ENCODE assay signal across 8 cellular contexts in genomic region chr12:47773858-47774580, GRCh38. TPM values are rescaled to one million over a fixed set of nuclear protein-coding genes. Genes with fewer than 3 reads are reported as not detected.
DNase-seq lines count a peak whose midpoint lies in the region; ATAC-seq and TF ChIP-seq lines count a peak whose summit lies in the region.

No MANE protein-coding gene starts in this region.

- TF ChIP-seq CTCF in GM10266 (IDR thresholded peaks at IDR 0.05; ENCODE audit: control insufficient read depth, insufficient read depth, low read depth, missing control alignments) = no peak
- TF ChIP-seq CTCF in fibroblast of pulmonary artery (IDR thresholded peaks at IDR 0.05; ENCODE audit: low read length, missing control alignments) = no peak
- TF ChIP-seq CTCF in prostate gland (IDR thresholded peaks at IDR 0.05) = no peak

- WGBS in prostate gland = 54% methylated on average over 14 of the region's 14 CpGs

- peaks cover 17% of the 10 kb centered on the region for H3K4me1 ChIP-seq in SJSA1 (replicated peaks)
- no peaks in the 10 kb centered on the region for H3K4me1 ChIP-seq in prostate gland (replicated peaks)

- intact Hi-C loops in prostate gland (cut with DNase I) = loop anchor here (1.0 to 2.0 kb wide), 2 partner anchors 17 to 39 kb away; no protein-coding TSS in a partner anchor

- H3K36me3 ChIP-seq in SJSA1 (no peaks in the 10 kb centered on the region), prostate gland (no peaks in the 10 kb centered on the region)

- DNase-seq in GM10266 (ENCODE audit: extremely low spot score) (peak; percentile 47), SJSA1 (ENCODE audit: low read depth in 1 of 2, low spot score in 2 of 2) (no peak), fibroblast of pulmonary artery (ENCODE audit: low read depth) (no peak), prostate gland (ENCODE audit: low spot score) (no peak), foreskin melanocyte (no peak)
- DNase-seq in stimulated activated CD8-positive, alpha-beta memory T cell treated with anti-CD3 and anti-CD28 coated beads, Interleukin-4, amount 100 ng/mL, for 48 hours = no peak

- H3K27me3 ChIP-seq in SJSA1 (replicated peaks) = no peaks in the 10 kb centered on the region
- no peaks in the 10 kb centered on the region for H3K27me3 ChIP-seq in prostate gland (replicated peaks; ENCODE audit: insufficient read depth)

- H3K9me3 ChIP-seq in SJSA1 (replicated peaks) (no peaks in the 10 kb centered on the region), prostate gland (no peaks in the 10 kb centered on the region)

- TF ChIP-seq POLR2A in prostate gland (IDR thresholded peaks at IDR 0.05) = no peak

- H3K4me3 ChIP-seq in SJSA1 (peak overlapping the region; percentile 65), fibroblast of pulmonary artery (replicated peaks; ENCODE audit: low read depth, low read length) (peak overlapping the region; percentile 56), prostate gland (peak overlapping the region; percentile 80 to 86)

- ATAC-seq in HG02763 (IDR thresholded peaks at IDR 0.05; ENCODE audit: unreplicated experiment) (no peak), HG03095 (IDR thresholded peaks at IDR 0.05; ENCODE audit: unreplicated experiment) (no peak)

- H3K27ac ChIP-seq in SJSA1 = no peak overlapping the region
- peak overlapping the region; percentile 76 to 77 for H3K27ac ChIP-seq in prostate gland

RNA-seq across cellular contexts. Expression of gene SLC48A1, which starts 1.0 kb away (rescaled TPM):
- 3.6 and 4.3 TPM in 2 replicates for total RNA-seq in SJSA1 (2014; rRNA removed; shearing (Covaris generic))
- 10 to 100 TPM; 39.0 to 52.5 TPM for total RNA-seq in prostate gland

RNA-seq across cellular contexts. Expression of gene RAPGEF3, which starts 15.3 kb away (rescaled TPM):
- 0.38 and 1.1 TPM in 2 replicates for total RNA-seq in SJSA1 (2014; rRNA removed; shearing (Covaris generic))
- 10 to 100 TPM; 19.1 to 28.5 TPM for total RNA-seq in prostate gland

RNA-seq across cellular contexts. Expression of gene HDAC7, which starts 45.7 kb away (rescaled TPM):
- total RNA-seq in SJSA1 (2014; rRNA removed; shearing (Covaris generic)) = 29.7 and 37.5 TPM in 2 replicates
- total RNA-seq in prostate gland = 10 to 100 TPM; 39.5 to 67.7 TPM

RNA-seq across cellular contexts. Expression of gene ENDOU, which starts 48.7 kb away (rescaled TPM):
- total RNA-seq in SJSA1 (2014; rRNA removed; shearing (Covaris generic)) = not detected in 2 replicates
- 1 to 10 TPM in 1 of 2 donors, not detected in 1; 1.0 TPM for total RNA-seq in prostate gland
